In genomic region chr1:181513786-181514297, GRCh38 we compare ENCODE assay signal across 19 cellular contexts. TPM values are rescaled to one million over a fixed set of nuclear protein-coding genes. Genes with fewer than 3 reads are reported as not detected.
DNase-seq lines count a peak whose midpoint lies in the region; ATAC-seq and TF ChIP-seq lines count a peak whose summit lies in the region.
"Had no signal": no experiment of that assay in that cellular context is flagged by ENCODE, and none has a peak within 500 bp of the region (broad histone marks: within the 10 kb centered on the region; RNA-seq: fewer than 3 reads in every experiment).

No MANE protein-coding gene starts in this region.

- 53 to 73% (median 65%) methylated on average over 4 of the region's 4 CpGs for WGBS in ovary, 3 donors

- TF ChIP-seq POLR2A in ovary (IDR thresholded peaks at IDR 0.05), result no peak

- H3K36me3 Mint-ChIP-seq in T-helper 17 cell (ENCODE audit: low read depth), result peaks cover 2% of the 10 kb centered on the region
- H3K36me3 Mint-ChIP-seq: naive B cell; stimulated activated effector memory CD8-positive, alpha-beta T cell treated with anti-CD3 and anti-CD28 coated beads, Interleukin-12 subunit alpha, Interleukin-12 subunit beta, amount 100 ng/mL, for 72 hours had no signal

- no peaks in the 10 kb centered on the region for H3K4me1 ChIP-seq in ovary (ENCODE audit: insufficient read depth)
- H3K4me1 ChIP-seq: breast epithelium had no signal

- peaks cover 78% of the 10 kb centered on the region for H3K27me3 Mint-ChIP-seq in T-helper 17 cell

- peak overlapping the region; percentile 45 for H3K27ac Mint-ChIP-seq in T-helper 17 cell
- H3K27ac Mint-ChIP-seq: activated T-helper 17 cell treated with anti-CD3 and anti-CD28 coated beads, Interleukin-2, amount 50 U/mL, for 72 hours; dendritic cell treated with granulocyte-macrophage colony-stimulating factor and Interleukin-4, amounts not matched to agents 40 ng/mL and 50 ng/mL, for 4 days; stimulated activated effector memory CD8-positive, alpha-beta T cell treated with anti-CD3 and anti-CD28 coated beads, Interleukin-12 subunit alpha, Interleukin-12 subunit beta, amount 100 ng/mL, for 72 hours had no signal

- no peak overlapping the region for H3K4me3 Mint-ChIP-seq in T-helper 17 cell
- H3K4me3 Mint-ChIP-seq: activated T-helper 17 cell treated with anti-CD3 and anti-CD28 coated beads, Interleukin-2, amount 50 U/mL, for 72 hours; dendritic cell treated with granulocyte-macrophage colony-stimulating factor and Interleukin-4, amounts not matched to agents 40 ng/mL and 50 ng/mL, for 4 days; naive B cell; stimulated activated effector memory CD8-positive, alpha-beta T cell treated with anti-CD3 and anti-CD28 coated beads, Interleukin-12 subunit alpha, Interleukin-12 subunit beta, amount 100 ng/mL, for 72 hours had no signal

- ATAC-seq in GM18909 (IDR thresholded peaks at IDR 0.05; ENCODE audit: poor library complexity, unreplicated experiment) (peak; percentile 7), T-helper 17 cell (no peak)
- ATAC-seq: activated T-helper 17 cell treated with anti-CD3 and anti-CD28 coated beads, Interleukin-2, amount 50 U/mL, for 72 hours had no signal

- no peak for TF ChIP-seq CTCF in ovary (IDR thresholded peaks at IDR 0.05)

- H3K27ac ChIP-seq in substantia nigra (ENCODE audit: low read depth, low read length, poor library complexity, severe bottlenecking) (no peak overlapping the region), ovary (no peak overlapping the region)
- H3K27ac ChIP-seq: breast epithelium had no signal

- no peaks in the 10 kb centered on the region for H3K36me3 ChIP-seq in ovary
- H3K36me3 ChIP-seq: breast epithelium had no signal

- no peaks in the 10 kb centered on the region for H3K9me3 ChIP-seq in T-helper 17 cell (ENCODE audit: control insufficient read depth, low read length, poor library complexity, severe bottlenecking)
- H3K9me3 ChIP-seq in ovary, result no peaks in the 10 kb centered on the region
- H3K9me3 ChIP-seq: breast epithelium, SK-N-SH had no signal

- no peaks in the 10 kb centered on the region for H3K27me3 ChIP-seq in ovary

- intact Hi-C loops in ovary (cut with DNase I), result loop anchor here in 1 of 4 donors (10.0 kb wide), 1 partner anchor 61 kb away; no protein-coding TSS in a partner anchor

- DNase-seq in COLO668 (lab: John Stamatoyannopoulos, UW; ENCODE audit: unreplicated experiment), result peak; percentile 68
- peak; percentile 69 for DNase-seq in NCI-H128 (lab: John Stamatoyannopoulos, UW; ENCODE audit: unreplicated experiment)
- no peak for DNase-seq in T-helper 17 cell
- no peak for DNase-seq in substantia nigra (lab: John Stamatoyannopoulos, UW)
- no peak for DNase-seq in effector CD4-positive, alpha-beta T cell
- no peak for DNase-seq in ovary
- DNase-seq in stimulated activated CD4-positive, alpha-beta T cell treated with anti-CD3 and anti-CD28 coated beads, Interleukin-2, amount 100 ng/mL, for 48 hours, result no peak
- DNase-seq: activated CD4-positive, alpha-beta T cell treated with anti-CD3 and anti-CD28 coated beads for 4 hours; C1 segment of cervical spinal cord; naive B cell; NCI-H2081 treated with DMSO at 0.1 percent for 48 hours; SK-N-SH had no signal

- H3K4me3 ChIP-seq in ovary, result no peak overlapping the region
- H3K4me3 ChIP-seq: breast epithelium had no signal

- H3K4me1 Mint-ChIP-seq in T-helper 17 cell, result peaks cover 6% of the 10 kb centered on the region
- H3K4me1 Mint-ChIP-seq: activated T-helper 17 cell treated with anti-CD3 and anti-CD28 coated beads, Interleukin-2, amount 50 U/mL, for 72 hours; stimulated activated effector memory CD8-positive, alpha-beta T cell treated with anti-CD3 and anti-CD28 coated beads, Interleukin-12 subunit alpha, Interleukin-12 subunit beta, amount 100 ng/mL, for 72 hours had no signal

- no peak for TF ChIP-seq EP300 in ovary (IDR thresholded peaks at IDR 0.05)

RNA-seq across cellular contexts. Expression of gene CACNA1E, which starts 30.5 kb away (rescaled TPM):
- total RNA-seq in T-helper 17 cell (not detected), ovary (under 1 TPM in 4 of 7 donors, not detected in 3; 0.05 to 0.34 (median 0.19) TPM)
- polyA plus RNA-seq in ovary, result under 1 TPM; 0.01 to 0.03 TPM
- total RNA-seq: endothelial cell of umbilical vein, fibroblast of villous mesenchyme had no signal
- polyA plus RNA-seq: endothelial cell of umbilical vein, SK-N-SH had no signal

Comparison
In these comparisons a context has a peak if more than half of its experiments do, and no peak if none do; other contexts are left out.
1. DNase-seq: peak in COLO668 (single experiment) and NCI-H128 (single experiment); none in T-helper 17 cell (0 of 3), substantia nigra (0 of 49), effector CD4-positive, alpha-beta T cell (single experiment), ovary (0 of 5) and stimulated activated CD4-positive, alpha-beta T cell treated with anti-CD3 and anti-CD28 coated beads, Interleukin-2, amount 100 ng/mL, for 48 hours (0 of 2).